Comparison of ENCODE assay signal across 1 cellular context in the genomic region with DNA sequence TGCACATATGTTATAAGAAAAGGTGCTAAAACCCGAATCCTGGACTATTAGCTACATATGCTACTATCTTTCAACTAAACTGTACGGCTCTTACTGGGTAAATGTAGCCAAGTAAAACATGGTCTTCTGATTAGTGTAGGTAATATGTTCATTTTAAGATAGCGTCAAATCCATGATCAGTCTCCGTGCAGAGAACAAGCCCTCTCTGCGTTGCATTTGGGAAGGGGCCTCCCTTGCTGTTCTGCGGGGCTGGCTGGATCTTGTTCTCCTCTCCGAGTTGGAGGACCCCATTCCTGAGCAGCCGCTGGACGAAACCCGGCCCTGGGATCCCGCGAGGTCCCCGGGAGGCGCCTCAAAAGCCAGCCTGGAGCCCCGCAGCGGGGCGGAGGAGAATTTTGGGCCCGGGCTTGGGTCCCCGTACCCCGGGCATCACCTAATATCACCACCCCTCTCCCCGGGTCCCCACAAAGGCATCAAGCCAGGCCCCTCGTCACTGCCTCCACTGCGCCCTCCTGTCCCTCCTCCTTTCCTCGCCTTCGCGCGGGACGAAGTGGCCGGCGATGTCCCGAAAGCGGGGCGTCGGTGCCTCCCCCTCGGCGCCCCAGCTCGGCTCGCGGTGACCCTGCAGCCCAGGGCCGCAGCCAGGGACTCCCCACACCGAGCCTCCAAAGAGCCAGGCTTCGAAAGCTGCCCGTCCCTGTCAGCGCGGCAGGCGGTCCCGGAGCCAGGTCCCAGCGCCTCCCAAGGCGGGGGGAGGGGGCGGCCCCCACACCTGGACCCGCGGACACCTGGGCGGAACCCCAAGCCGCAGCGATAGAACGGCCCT.
TF ChIP-seq lines count a peak whose summit lies in the region.

No MANE protein-coding gene starts in this region.

TF ChIP-seq in liver, 16 proteins besides CTCF, POLR2A, EP300 and RAD21 (continued from another document):
- TF ChIP-seq, protein P1, sequence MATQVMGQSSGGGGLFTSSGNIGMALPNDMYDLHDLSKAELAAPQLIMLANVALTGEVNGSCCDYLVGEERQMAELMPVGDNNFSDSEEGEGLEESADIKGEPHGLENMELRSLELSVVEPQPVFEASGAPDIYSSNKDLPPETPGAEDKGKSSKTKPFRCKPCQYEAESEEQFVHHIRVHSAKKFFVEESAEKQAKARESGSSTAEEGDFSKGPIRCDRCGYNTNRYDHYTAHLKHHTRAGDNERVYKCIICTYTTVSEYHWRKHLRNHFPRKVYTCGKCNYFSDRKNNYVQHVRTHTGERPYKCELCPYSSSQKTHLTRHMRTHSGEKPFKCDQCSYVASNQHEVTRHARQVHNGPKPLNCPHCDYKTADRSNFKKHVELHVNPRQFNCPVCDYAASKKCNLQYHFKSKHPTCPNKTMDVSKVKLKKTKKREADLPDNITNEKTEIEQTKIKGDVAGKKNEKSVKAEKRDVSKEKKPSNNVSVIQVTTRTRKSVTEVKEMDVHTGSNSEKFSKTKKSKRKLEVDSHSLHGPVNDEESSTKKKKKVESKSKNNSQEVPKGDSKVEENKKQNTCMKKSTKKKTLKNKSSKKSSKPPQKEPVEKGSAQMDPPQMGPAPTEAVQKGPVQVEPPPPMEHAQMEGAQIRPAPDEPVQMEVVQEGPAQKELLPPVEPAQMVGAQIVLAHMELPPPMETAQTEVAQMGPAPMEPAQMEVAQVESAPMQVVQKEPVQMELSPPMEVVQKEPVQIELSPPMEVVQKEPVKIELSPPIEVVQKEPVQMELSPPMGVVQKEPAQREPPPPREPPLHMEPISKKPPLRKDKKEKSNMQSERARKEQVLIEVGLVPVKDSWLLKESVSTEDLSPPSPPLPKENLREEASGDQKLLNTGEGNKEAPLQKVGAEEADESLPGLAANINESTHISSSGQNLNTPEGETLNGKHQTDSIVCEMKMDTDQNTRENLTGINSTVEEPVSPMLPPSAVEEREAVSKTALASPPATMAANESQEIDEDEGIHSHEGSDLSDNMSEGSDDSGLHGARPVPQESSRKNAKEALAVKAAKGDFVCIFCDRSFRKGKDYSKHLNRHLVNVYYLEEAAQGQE (IDR thresholded peaks at IDR 0.05): no peak
- TF ChIP-seq, protein P2, sequence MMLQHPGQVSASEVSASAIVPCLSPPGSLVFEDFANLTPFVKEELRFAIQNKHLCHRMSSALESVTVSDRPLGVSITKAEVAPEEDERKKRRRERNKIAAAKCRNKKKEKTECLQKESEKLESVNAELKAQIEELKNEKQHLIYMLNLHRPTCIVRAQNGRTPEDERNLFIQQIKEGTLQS (IDR thresholded peaks at IDR 0.05): no peak
- no peak for TF ChIP-seq HNF4G (IDR thresholded peaks at IDR 0.05)
- TF ChIP-seq HNF4A (conservative IDR thresholded peaks at IDR 0.05): no peak
- no peak for TF ChIP-seq JUND (IDR thresholded peaks at IDR 0.05)
- no peak for TF ChIP-seq SP1 (IDR thresholded peaks at IDR 0.05)
- no peak for TF ChIP-seq TAF1 (conservative IDR thresholded peaks at IDR 0.05)
- TF ChIP-seq RXRA (IDR thresholded peaks at IDR 0.05): no peak
